In genomic region chrX:46838974-46839480, GRCh38 we compare ENCODE assay signal across 14 cellular contexts. TPM values are rescaled to one million over a fixed set of nuclear protein-coding genes. Genes with fewer than 3 reads are reported as not detected.
DNase-seq lines count a peak whose midpoint lies in the region; ATAC-seq and TF ChIP-seq lines count a peak whose summit lies in the region.
"Had no signal": no experiment of that assay in that cellular context is flagged by ENCODE, and none has a peak within 500 bp of the region (broad histone marks: within the 10 kb centered on the region; RNA-seq: fewer than 3 reads in every experiment).

No MANE protein-coding gene starts in this region.

- H3K4me3 ChIP-seq in ACC112 (ENCODE audit: low read depth, low read length) (peak overlapping the region; percentile 87), SU-DHL-6 (ENCODE audit: insufficient read depth, low read length, poor library complexity, severe bottlenecking) (peak overlapping the region; percentile 89), hepatocyte (peak overlapping the region; percentile 70), WERI-Rb-1 (ENCODE audit: low read depth, low read length) (no peak overlapping the region)

- H3K9ac ChIP-seq in SU-DHL-6 (ENCODE audit: low read length) = peak overlapping the region; percentile 80; the same call in 1 of the 2 replicates

- DNase-seq in ELR (ENCODE audit: low read depth) = peak; percentile 29
- DNase-seq in hepatocyte (ENCODE audit: low spot score) = no peak
- DNase-seq in GOT3 (lab: John Stamatoyannopoulos, UW) = no peak
- DNase-seq in WERI-Rb-1 = no peak
- no peak for DNase-seq in activated gamma-delta T cell (lab: John Stamatoyannopoulos, UW)
- DNase-seq: activated CD8-positive, alpha-beta memory T cell treated with anti-CD3 and anti-CD28 coated beads, Interleukin-2, amount 50 U/mL, for 4 hours; foreskin keratinocyte; lower lobe of right lung; NCI-H1436 treated with DMSO at 0.1 percent for 48 hours; NCI-H774; tibial artery had no signal

- H3K36me3 ChIP-seq in ACC112 (ENCODE audit: insufficient read depth, low read length) = no peaks in the 10 kb centered on the region
- no peaks in the 10 kb centered on the region for H3K36me3 ChIP-seq in SU-DHL-6 (ENCODE audit: low read length)
- H3K36me3 ChIP-seq in hepatocyte (replicated peaks; ENCODE audit: insufficient read depth, low read depth) = no peaks in the 10 kb centered on the region
- no peaks in the 10 kb centered on the region for H3K36me3 ChIP-seq in WERI-Rb-1
- H3K36me3 ChIP-seq: lower lobe of right lung, tibial artery had no signal

- peaks cover 53% of the 10 kb centered on the region for H3K79me2 ChIP-seq in ACC112 (ENCODE audit: control insufficient read depth, insufficient read depth, low read length, unreplicated experiment)
- peaks cover 60% of the 10 kb centered on the region for H3K79me2 ChIP-seq in SU-DHL-6 (ENCODE audit: insufficient read depth, low read length)
- H3K79me2 ChIP-seq in hepatocyte = peaks cover 52% of the 10 kb centered on the region

- peak overlapping the region; percentile 80 for H3K4me2 ChIP-seq in SU-DHL-6 (ENCODE audit: low read depth, low read length, poor library complexity, severe bottlenecking)
- peak overlapping the region; percentile 76 for H3K4me2 ChIP-seq in hepatocyte

- H3K27me3 ChIP-seq in ACC112 (ENCODE audit: insufficient read depth, low read length) (no peaks in the 10 kb centered on the region), SU-DHL-6 (ENCODE audit: low read length) (no peaks in the 10 kb centered on the region), hepatocyte (no peaks in the 10 kb centered on the region), WERI-Rb-1 (ENCODE audit: insufficient read depth, low read depth, severe bottlenecking) (no peaks in the 10 kb centered on the region)
- H3K27me3 ChIP-seq: foreskin keratinocyte, tibial artery had no signal

- TF ChIP-seq CTCF in SU-DHL-6 (IDR thresholded peaks at IDR 0.05; ENCODE audit: insufficient read depth, low read length, poor library complexity, severe bottlenecking) (no peak), hepatocyte (IDR thresholded peaks at IDR 0.05; ENCODE audit: poor library complexity) (no peak), WERI-Rb-1 (IDR thresholded peaks at IDR 0.05; ENCODE audit: low read depth, low read length) (no peak)

- no peak overlapping the region for H2AFZ ChIP-seq in ACC112 (ENCODE audit: low read length, unreplicated experiment)
- no peak overlapping the region for H2AFZ ChIP-seq in SU-DHL-6 (ENCODE audit: low read depth, low read length, severe bottlenecking)
- no peak overlapping the region for H2AFZ ChIP-seq in hepatocyte

- ATAC-seq in GM19467 (IDR thresholded peaks at IDR 0.05; ENCODE audit: unreplicated experiment) = no peak
- ATAC-seq: foreskin keratinocyte, lower lobe of right lung had no signal

- peak overlapping the region; percentile 84 for H3K27ac ChIP-seq in ACC112 (ENCODE audit: low read depth, low read length)
- H3K27ac ChIP-seq in SU-DHL-6 (ENCODE audit: low read depth, low read length) = no peak overlapping the region
- peak overlapping the region; percentile 90 for H3K27ac ChIP-seq in hepatocyte
- no peak overlapping the region for H3K27ac ChIP-seq in WERI-Rb-1

- H3K4me1 ChIP-seq in ACC112 (ENCODE audit: control insufficient read depth, insufficient read depth, low read length, unreplicated experiment) = peaks cover 21% of the 10 kb centered on the region
- no peaks in the 10 kb centered on the region for H3K4me1 ChIP-seq in hepatocyte (ENCODE audit: insufficient read depth)

- peaks cover 4% of the 10 kb centered on the region; the same call in 1 of the 2 replicates for H3F3A ChIP-seq in SU-DHL-6 (ENCODE audit: insufficient read depth)

- H3K9me3 ChIP-seq in SU-DHL-6 (ENCODE audit: insufficient read depth, low read length) (no peaks in the 10 kb centered on the region), hepatocyte (ENCODE audit: low read depth) (no peaks in the 10 kb centered on the region), WERI-Rb-1 (ENCODE audit: severe bottlenecking) (no peaks in the 10 kb centered on the region)
- H3K9me3 ChIP-seq: lower lobe of right lung, tibial artery had no signal

- WGBS in hepatocyte (ENCODE audit: low lambda C conversion rate, missing lambda C conversion rate) = 81% methylated on average over 1 of the region's 1 CpG

- no peaks in the 10 kb centered on the region for H4K20me1 ChIP-seq in SU-DHL-6 (ENCODE audit: low read depth, low read length)
- no peaks in the 10 kb centered on the region for H4K20me1 ChIP-seq in hepatocyte (ENCODE audit: insufficient read depth, poor library complexity, severe bottlenecking)

- H3K9me2 ChIP-seq in SU-DHL-6 (replicated peaks; ENCODE audit: insufficient read depth, low read length) = no peaks in the 10 kb centered on the region
- no peaks in the 10 kb centered on the region for H3K9me2 ChIP-seq in hepatocyte (replicated peaks; ENCODE audit: insufficient read depth)

RNA-seq across cellular contexts. Expression of gene RP2, which starts 2.2 kb away (rescaled TPM):
- total RNA-seq in hepatocyte = 23.2 and 24.4 TPM in 2 replicates
- polyA plus RNA-seq in hepatocyte = 9.3 and 9.5 TPM in 2 replicates

Comparison
In these comparisons a context has a peak if more than half of its experiments do, and no peak if none do; other contexts are left out.
1. H3K27ac ChIP-seq: peak in ACC112 (single experiment) and hepatocyte (single experiment); none in SU-DHL-6 (single experiment) and WERI-Rb-1 (single experiment).